ENCODE assay signal across 8 cellular contexts in genomic region chr11:61587951-61588695, GRCh38. TPM values are rescaled to one million over a fixed set of nuclear protein-coding genes. Genes with fewer than 3 reads are reported as not detected.
DNase-seq lines count a peak whose midpoint lies in the region; ATAC-seq lines count a peak whose summit lies in the region.

No MANE protein-coding gene starts in this region.

- peaks cover 43 to 78% of the 10 kb centered on the region in 2 donors for H3K27me3 Mint-ChIP-seq in effector memory CD8-positive, alpha-beta T cell

- H3K27ac Mint-ChIP-seq in effector memory CD8-positive, alpha-beta T cell = no peak overlapping the region
- H3K27ac Mint-ChIP-seq in stimulated activated effector memory CD8-positive, alpha-beta T cell treated with anti-CD3 and anti-CD28 coated beads, Interleukin-12 subunit alpha, Interleukin-12 subunit beta, amount 100 ng/mL, for 72 hours = no peak overlapping the region

- DNase-seq in D341Med (ENCODE audit: low spot score) (peak; percentile 76), NCI-H187 treated with DMSO at 0.1 percent for 48 hours (lab: John Stamatoyannopoulos, UW) (peak; percentile 26), myocyte (ENCODE audit: low read depth) (peak; percentile 35), NCI-H1048 (lab: John Stamatoyannopoulos, UW) (no peak)
- DNase-seq in activated CD8-positive, alpha-beta memory T cell treated with anti-CD3 and anti-CD28 coated beads for 1 hour (ENCODE audit: extremely low read depth in 1 of 2, low read depth in 1 of 2) = peak; percentile 25 to 47
- peak; percentile 50 to 59 (median 51) for DNase-seq in effector memory CD8-positive, alpha-beta T cell
- peak; percentile 54 to 81 for DNase-seq in stimulated activated effector memory CD8-positive, alpha-beta T cell treated with anti-CD3 and anti-CD28 coated beads, Interleukin-12 subunit alpha, Interleukin-12 subunit beta, amount 100 ng/mL, for 72 hours (ENCODE audit: low spot score in 2 of 2)

- H3K36me3 Mint-ChIP-seq in effector memory CD8-positive, alpha-beta T cell (ENCODE audit: insufficient read depth) = no peaks in the 10 kb centered on the region
- no peaks in the 10 kb centered on the region for H3K36me3 Mint-ChIP-seq in stimulated activated effector memory CD8-positive, alpha-beta T cell treated with anti-CD3 and anti-CD28 coated beads, Interleukin-12 subunit alpha, Interleukin-12 subunit beta, amount 100 ng/mL, for 72 hours

- peaks cover 9 to 12% of the 10 kb centered on the region in 2 donors for H3K4me1 Mint-ChIP-seq in effector memory CD8-positive, alpha-beta T cell (ENCODE audit: low read depth in 2 of 2)
- peaks cover 13% of the 10 kb centered on the region for H3K4me1 Mint-ChIP-seq in stimulated activated effector memory CD8-positive, alpha-beta T cell treated with anti-CD3 and anti-CD28 coated beads, Interleukin-12 subunit alpha, Interleukin-12 subunit beta, amount 100 ng/mL, for 72 hours

- no peaks in the 10 kb centered on the region for H3K9me3 Mint-ChIP-seq in effector memory CD8-positive, alpha-beta T cell
- H3K9me3 Mint-ChIP-seq in stimulated activated effector memory CD8-positive, alpha-beta T cell treated with anti-CD3 and anti-CD28 coated beads, Interleukin-12 subunit alpha, Interleukin-12 subunit beta, amount 100 ng/mL, for 72 hours = no peaks in the 10 kb centered on the region

- peak overlapping the region; percentile 61 to 66 for H3K4me3 Mint-ChIP-seq in effector memory CD8-positive, alpha-beta T cell
- peak overlapping the region; percentile 68 for H3K4me3 Mint-ChIP-seq in stimulated activated effector memory CD8-positive, alpha-beta T cell treated with anti-CD3 and anti-CD28 coated beads, Interleukin-12 subunit alpha, Interleukin-12 subunit beta, amount 100 ng/mL, for 72 hours

- ATAC-seq in effector memory CD8-positive, alpha-beta T cell (replicated peaks) = peak; percentile 78
- ATAC-seq in stimulated activated effector memory CD8-positive, alpha-beta T cell treated with anti-CD3 and anti-CD28 coated beads, Interleukin-12 subunit alpha, Interleukin-12 subunit beta, amount 100 ng/mL, for 72 hours = peak; percentile 65
- no peak for ATAC-seq in HG02678 (IDR thresholded peaks at IDR 0.05; ENCODE audit: unreplicated experiment)

RNA-seq across cellular contexts. Expression of gene SYT7, which starts 7.2 kb away (rescaled TPM):
- 6.0 and 13.9 TPM in 2 replicates for total RNA-seq in myocyte
- polyA plus RNA-seq in myocyte (2012) = 1.6 TPM
